ENCODE assay signal across 17 cellular contexts in genomic region chr10:118028619-118029018, GRCh38. TPM values are rescaled to one million over a fixed set of nuclear protein-coding genes. Genes with fewer than 3 reads are reported as not detected.
DNase-seq lines count a peak whose midpoint lies in the region; ATAC-seq and TF ChIP-seq lines count a peak whose summit lies in the region.
"Had no signal": no experiment of that assay in that cellular context is flagged by ENCODE, and none has a peak within 500 bp of the region (broad histone marks: within the 10 kb centered on the region; RNA-seq: fewer than 3 reads in every experiment).

No MANE protein-coding gene starts in this region.

- ATAC-seq in GM18505 (IDR thresholded peaks at IDR 0.05; ENCODE audit: unreplicated experiment) (peak; percentile 76), GM19452 (IDR thresholded peaks at IDR 0.05; ENCODE audit: unreplicated experiment) (peak; percentile 94), HG02759 (IDR thresholded peaks at IDR 0.05; ENCODE audit: unreplicated experiment) (peak; percentile 90), HG03354 (IDR thresholded peaks at IDR 0.05; ENCODE audit: poor library complexity, severe bottlenecking, unreplicated experiment) (peak; percentile 95)
- ATAC-seq in CD4-positive, alpha-beta T cell (ENCODE audit: poor library complexity): no peak
- ATAC-seq: naive thymus-derived CD4-positive, alpha-beta T cell had no signal

- H3K4me1 Mint-ChIP-seq in CD4-positive, alpha-beta T cell (ENCODE audit: low read depth): peaks cover 19% of the 10 kb centered on the region

- H3K36me3 Mint-ChIP-seq in CD4-positive, alpha-beta T cell (ENCODE audit: low read depth): peaks cover 19% of the 10 kb centered on the region

- CTCF ChIA-PET in CD4-positive, alpha-beta T cell (lab: Charles Lee): no interaction called here

- no peak overlapping the region for H3K4me3 Mint-ChIP-seq in CD4-positive, alpha-beta T cell
- H3K4me3 Mint-ChIP-seq: naive thymus-derived CD4-positive, alpha-beta T cell had no signal

- no peak for DNase-seq in ACHN
- DNase-seq in NK-92 treated with Interleukin-12 subunit alpha and Interleukin-12 subunit beta, amount 100 ng/mL, for 24 hours (lab: John Stamatoyannopoulos, UW): no peak
- DNase-seq in CD4-positive, alpha-beta T cell: no peak
- DNase-seq in AG08395 (ENCODE audit: low spot score): no peak
- DNase-seq: DND-41; foreskin fibroblast; GOT3; KG1; naive thymus-derived CD4-positive, alpha-beta T cell; NCI-H2107; T-helper 9 cell had no signal

- no peak overlapping the region for H3K27ac ChIP-seq in CD4-positive, alpha-beta T cell (ENCODE audit: low read depth, low read length)
- H3K27ac ChIP-seq: coronary artery, tibial nerve had no signal

- TF ChIP-seq POLR2A in GM18505 (IDR thresholded peaks at IDR 0.05; ENCODE audit: borderline replicate concordance, extremely low read depth, insufficient read depth, insufficient read length): no peak

- H3K9me3 ChIP-seq in CD4-positive, alpha-beta T cell (ENCODE audit: control insufficient read depth, low read length): no peaks in the 10 kb centered on the region
- H3K9me3 ChIP-seq: tibial nerve had no signal

- in situ Hi-C loops in ACHN (cut with HindIII; ENCODE audit: low pct_ligation_motif_present, low pct_unique_long_range_greater_than_20kb, low sequenced_read_pairs): no loop called here

- no peaks in the 10 kb centered on the region for H3K27me3 Mint-ChIP-seq in CD4-positive, alpha-beta T cell
- H3K27me3 Mint-ChIP-seq: naive thymus-derived CD4-positive, alpha-beta T cell had no signal

- TF ChIP-seq CTCF in CD4-positive, alpha-beta T cell (IDR thresholded peaks at IDR 0.05): no peak

- H3K9me3 Mint-ChIP-seq in CD4-positive, alpha-beta T cell: no peaks in the 10 kb centered on the region
- H3K9me3 Mint-ChIP-seq: naive thymus-derived CD4-positive, alpha-beta T cell had no signal

- POLR2A ChIA-PET in CD4-positive, alpha-beta T cell (lab: Charles Lee): no interaction called here

- H3K27me3 ChIP-seq in CD4-positive, alpha-beta T cell (ENCODE audit: control insufficient read depth, insufficient read depth, low read length): no peaks in the 10 kb centered on the region
- H3K27me3 ChIP-seq: tibial nerve had no signal

- intact Hi-C loops in CD4-positive, alpha-beta T cell (cut with DNase I, micrococcal nuclease): no loop called here

- H3K27ac Mint-ChIP-seq in CD4-positive, alpha-beta T cell: no peak overlapping the region

RNA-seq across cellular contexts. Expression of gene RAB11FIP2, which starts 18.1 kb away (rescaled TPM):
- 10 to 100 TPM; 35.6 to 37.7 TPM for total RNA-seq in CD4-positive, alpha-beta T cell
